ENCODE assay signal across 1 cellular context in genomic region chr16:68281368-68282063, GRCh38.
A peak's percentile ranks its signal among the peaks of the same experiment; 100 is the strongest.
TF ChIP-seq lines count a peak whose summit lies in the region.

No MANE protein-coding gene starts in this region.

TF ChIP-seq in HepG2, 621 proteins besides CTCF, POLR2A, EP300 and RAD21 (continued from another document and continues in another):
- TF ChIP-seq RERE (CRISPR knock-in tag; IDR thresholded peaks at IDR 0.05; ENCODE audit: low read depth) = peak; percentile 90
- TF ChIP-seq NCOA5 (CRISPR knock-in tag; IDR thresholded peaks at IDR 0.05) = no peak
- peak; percentile 77; the same call in 1 of the 2 replicates for TF ChIP-seq NFKBIZ (CRISPR knock-in tag; IDR thresholded peaks at IDR 0.05)
- no peak for TF ChIP-seq ZNF660 (CRISPR knock-in tag; IDR thresholded peaks at IDR 0.05; ENCODE audit: borderline replicate concordance, low read depth)
- TF ChIP-seq MXI1 (IDR thresholded peaks at IDR 0.05; ENCODE audit: borderline replicate concordance, low read depth, low read length) = peak; percentile 73; the same call in 2 of the 3 replicates
- TF ChIP-seq PAF1 (CRISPR knock-in tag; IDR thresholded peaks at IDR 0.05) = no peak
- no peak for TF ChIP-seq PRPF4 (IDR thresholded peaks at IDR 0.05; ENCODE audit: low read depth, low read length, poor library complexity, severe bottlenecking)
- peak; percentile 51; the same call in 1 of the 2 replicates for TF ChIP-seq MTERF4 (CRISPR knock-in tag; IDR thresholded peaks at IDR 0.05)
- TF ChIP-seq TRIM24 (CRISPR knock-in tag; IDR thresholded peaks at IDR 0.05) = peak; percentile 72; the same call in 1 of the 2 replicates
- TF ChIP-seq ZNF124 (CRISPR knock-in tag; IDR thresholded peaks at IDR 0.05) = peak; percentile 65; the same call in 1 of the 2 replicates
- peak; percentile 61; the same call in 1 of the 2 replicates for TF ChIP-seq RFXAP (CRISPR knock-in tag; IDR thresholded peaks at IDR 0.05; ENCODE audit: borderline replicate concordance)
- TF ChIP-seq, protein P1, sequence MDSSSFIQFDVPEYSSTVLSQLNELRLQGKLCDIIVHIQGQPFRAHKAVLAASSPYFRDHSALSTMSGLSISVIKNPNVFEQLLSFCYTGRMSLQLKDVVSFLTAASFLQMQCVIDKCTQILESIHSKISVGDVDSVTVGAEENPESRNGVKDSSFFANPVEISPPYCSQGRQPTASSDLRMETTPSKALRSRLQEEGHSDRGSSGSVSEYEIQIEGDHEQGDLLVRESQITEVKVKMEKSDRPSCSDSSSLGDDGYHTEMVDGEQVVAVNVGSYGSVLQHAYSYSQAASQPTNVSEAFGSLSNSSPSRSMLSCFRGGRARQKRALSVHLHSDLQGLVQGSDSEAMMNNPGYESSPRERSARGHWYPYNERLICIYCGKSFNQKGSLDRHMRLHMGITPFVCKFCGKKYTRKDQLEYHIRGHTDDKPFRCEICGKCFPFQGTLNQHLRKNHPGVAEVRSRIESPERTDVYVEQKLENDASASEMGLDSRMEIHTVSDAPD (CRISPR knock-in tag; IDR thresholded peaks at IDR 0.05) = peak; percentile 86; the same call in 1 of the 2 replicates
- TF ChIP-seq ZSCAN29 (CRISPR knock-in tag; conservative IDR thresholded peaks at IDR 0.05) = peak; percentile 93; the same call in 1 of the 2 replicates
- TF ChIP-seq, protein P2, sequence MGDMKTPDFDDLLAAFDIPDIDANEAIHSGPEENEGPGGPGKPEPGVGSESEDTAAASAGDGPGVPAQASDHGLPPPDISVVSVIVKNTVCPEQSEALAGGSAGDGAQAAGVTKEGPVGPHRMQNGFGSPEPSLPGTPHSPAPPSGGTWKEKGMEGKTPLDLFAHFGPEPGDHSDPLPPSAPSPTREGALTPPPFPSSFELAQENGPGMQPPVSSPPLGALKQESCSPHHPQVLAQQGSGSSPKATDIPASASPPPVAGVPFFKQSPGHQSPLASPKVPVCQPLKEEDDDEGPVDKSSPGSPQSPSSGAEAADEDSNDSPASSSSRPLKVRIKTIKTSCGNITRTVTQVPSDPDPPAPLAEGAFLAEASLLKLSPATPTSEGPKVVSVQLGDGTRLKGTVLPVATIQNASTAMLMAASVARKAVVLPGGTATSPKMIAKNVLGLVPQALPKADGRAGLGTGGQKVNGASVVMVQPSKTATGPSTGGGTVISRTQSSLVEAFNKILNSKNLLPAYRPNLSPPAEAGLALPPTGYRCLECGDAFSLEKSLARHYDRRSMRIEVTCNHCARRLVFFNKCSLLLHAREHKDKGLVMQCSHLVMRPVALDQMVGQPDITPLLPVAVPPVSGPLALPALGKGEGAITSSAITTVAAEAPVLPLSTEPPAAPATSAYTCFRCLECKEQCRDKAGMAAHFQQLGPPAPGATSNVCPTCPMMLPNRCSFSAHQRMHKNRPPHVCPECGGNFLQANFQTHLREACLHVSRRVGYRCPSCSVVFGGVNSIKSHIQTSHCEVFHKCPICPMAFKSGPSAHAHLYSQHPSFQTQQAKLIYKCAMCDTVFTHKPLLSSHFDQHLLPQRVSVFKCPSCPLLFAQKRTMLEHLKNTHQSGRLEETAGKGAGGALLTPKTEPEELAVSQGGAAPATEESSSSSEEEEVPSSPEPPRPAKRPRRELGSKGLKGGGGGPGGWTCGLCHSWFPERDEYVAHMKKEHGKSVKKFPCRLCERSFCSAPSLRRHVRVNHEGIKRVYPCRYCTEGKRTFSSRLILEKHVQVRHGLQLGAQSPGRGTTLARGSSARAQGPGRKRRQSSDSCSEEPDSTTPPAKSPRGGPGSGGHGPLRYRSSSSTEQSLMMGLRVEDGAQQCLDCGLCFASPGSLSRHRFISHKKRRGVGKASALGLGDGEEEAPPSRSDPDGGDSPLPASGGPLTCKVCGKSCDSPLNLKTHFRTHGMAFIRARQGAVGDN (CRISPR knock-in tag; IDR thresholded peaks at IDR 0.05) = no peak
- TF ChIP-seq ZNF432 (CRISPR knock-in tag; IDR thresholded peaks at IDR 0.05; ENCODE audit: borderline replicate concordance) = no peak
- TF ChIP-seq, protein P3, sequence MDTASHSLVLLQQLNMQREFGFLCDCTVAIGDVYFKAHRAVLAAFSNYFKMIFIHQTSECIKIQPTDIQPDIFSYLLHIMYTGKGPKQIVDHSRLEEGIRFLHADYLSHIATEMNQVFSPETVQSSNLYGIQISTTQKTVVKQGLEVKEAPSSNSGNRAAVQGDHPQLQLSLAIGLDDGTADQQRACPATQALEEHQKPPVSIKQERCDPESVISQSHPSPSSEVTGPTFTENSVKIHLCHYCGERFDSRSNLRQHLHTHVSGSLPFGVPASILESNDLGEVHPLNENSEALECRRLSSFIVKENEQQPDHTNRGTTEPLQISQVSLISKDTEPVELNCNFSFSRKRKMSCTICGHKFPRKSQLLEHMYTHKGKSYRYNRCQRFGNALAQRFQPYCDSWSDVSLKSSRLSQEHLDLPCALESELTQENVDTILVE (CRISPR knock-in tag; IDR thresholded peaks at IDR 0.05) = peak; percentile 60; the same call in 1 of the 2 replicates
- TF ChIP-seq SIX1 (CRISPR knock-in tag; IDR thresholded peaks at IDR 0.05; ENCODE audit: borderline replicate concordance) = peak; percentile 70; the same call in 1 of the 2 replicates
- TF ChIP-seq ZBTB33 (CRISPR knock-in tag; IDR thresholded peaks at IDR 0.05) = peak; percentile 68
- no peak for TF ChIP-seq KAT2B (IDR thresholded peaks at IDR 0.05; ENCODE audit: borderline replicate concordance, low read depth, low read length)
- peak; percentile 80 for TF ChIP-seq FOXK2 (IDR thresholded peaks at IDR 0.05)
- peak; percentile 82 for TF ChIP-seq MIXL1 (CRISPR knock-in tag; IDR thresholded peaks at IDR 0.05)
- peak; percentile 87 for TF ChIP-seq GFI1 (CRISPR knock-in tag; IDR thresholded peaks at IDR 0.05; ENCODE audit: borderline replicate concordance)
- peak; percentile 86 for TF ChIP-seq NFIC (IDR thresholded peaks at IDR 0.05; ENCODE audit: low read length)
- TF ChIP-seq ZNF207 (IDR thresholded peaks at IDR 0.05; ENCODE audit: borderline replicate concordance) = no peak
- TF ChIP-seq ZNF430 (CRISPR knock-in tag; IDR thresholded peaks at IDR 0.05) = no peak; the same call in none of the 2 replicates
- peak; percentile 76; the same call in 1 of the 2 replicates for TF ChIP-seq CBX5 (CRISPR knock-in tag; IDR thresholded peaks at IDR 0.05; ENCODE audit: borderline replicate concordance)
- TF ChIP-seq, protein P4, sequence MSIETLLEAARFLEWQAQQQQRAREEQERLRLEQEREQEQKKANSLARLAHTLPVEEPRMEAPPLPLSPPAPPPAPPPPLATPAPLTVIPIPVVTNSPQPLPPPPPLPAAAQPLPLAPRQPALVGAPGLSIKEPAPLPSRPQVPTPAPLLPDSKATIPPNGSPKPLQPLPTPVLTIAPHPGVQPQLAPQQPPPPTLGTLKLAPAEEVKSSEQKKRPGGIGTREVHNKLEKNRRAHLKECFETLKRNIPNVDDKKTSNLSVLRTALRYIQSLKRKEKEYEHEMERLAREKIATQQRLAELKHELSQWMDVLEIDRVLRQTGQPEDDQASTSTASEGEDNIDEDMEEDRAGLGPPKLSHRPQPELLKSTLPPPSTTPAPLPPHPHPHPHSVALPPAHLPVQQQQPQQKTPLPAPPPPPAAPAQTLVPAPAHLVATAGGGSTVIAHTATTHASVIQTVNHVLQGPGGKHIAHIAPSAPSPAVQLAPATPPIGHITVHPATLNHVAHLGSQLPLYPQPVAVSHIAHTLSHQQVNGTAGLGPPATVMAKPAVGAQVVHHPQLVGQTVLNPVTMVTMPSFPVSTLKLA (IDR thresholded peaks at IDR 0.05) = no peak
- TF ChIP-seq ZSCAN25 (CRISPR knock-in tag; IDR thresholded peaks at IDR 0.05) = peak; percentile 48; the same call in 1 of the 2 replicates
- peak; percentile 66; the same call in 1 of the 2 replicates for TF ChIP-seq SIX4 (CRISPR knock-in tag; IDR thresholded peaks at IDR 0.05)
- TF ChIP-seq KLF6 (CRISPR knock-in tag; IDR thresholded peaks at IDR 0.05) = peak; percentile 41; the same call in 1 of the 2 replicates
- TF ChIP-seq PCBP2 (optimal IDR thresholded peaks at IDR 0.05; ENCODE audit: low read depth, low read length, poor library complexity, severe bottlenecking) = no peak
- TF ChIP-seq MTF2 (CRISPR knock-in tag; IDR thresholded peaks at IDR 0.05; ENCODE audit: borderline replicate concordance) = no peak
- peak; percentile 85 for TF ChIP-seq PATZ1 (CRISPR knock-in tag; IDR thresholded peaks at IDR 0.05)
- no peak for TF ChIP-seq ZNF768 (CRISPR knock-in tag; IDR thresholded peaks at IDR 0.05)
- peak; percentile 93 for TF ChIP-seq FOXP4 (CRISPR knock-in tag; IDR thresholded peaks at IDR 0.05)
